ENCODE assay signal across 13 cellular contexts in genomic region chr6:53290547-53291510, GRCh38. TPM values are rescaled to one million over a fixed set of nuclear protein-coding genes. Genes with fewer than 3 reads are reported as not detected.
DNase-seq lines count a peak whose midpoint lies in the region; ATAC-seq and TF ChIP-seq lines count a peak whose summit lies in the region.
"Had no signal": no experiment of that assay in that cellular context is flagged by ENCODE, and none has a peak within 500 bp of the region (broad histone marks: within the 10 kb centered on the region; RNA-seq: fewer than 3 reads in every experiment).

No MANE protein-coding gene starts in this region.

- H3K27ac ChIP-seq in SK-N-SH (ENCODE audit: low read depth in 2 of 2, low read length in 1 of 2): no peak overlapping the region
- no peak overlapping the region for H3K27ac ChIP-seq in colonic mucosa
- H3K27ac ChIP-seq: 22Rv1 had no signal

- intact Hi-C loops in colonic mucosa (cut with DNase I): no loop called here

- peaks cover 22% of the 10 kb centered on the region for H3K36me3 Mint-ChIP-seq in activated naive CD8-positive, alpha-beta T cell
- peaks cover 34 to 38% of the 10 kb centered on the region in 2 donors for H3K36me3 Mint-ChIP-seq in naive B cell

- ATAC-seq in SK-N-SH treated with all-trans-retinoic acid at 6 μM for 48 hours: no peak
- peak; percentile 83 to 84 for ATAC-seq in naive B cell (ENCODE audit: low read depth in 2 of 2)

- no peak for DNase-seq in SK-N-SH
- peak in 64 of 76 experiments; percentile 13 to 82 (median 48) for DNase-seq in HUDEP-2 (lab: John Stamatoyannopoulos, UW; ENCODE audit: unreplicated experiment in 76 of 76)
- peak; percentile 50 for DNase-seq in naive B cell
- no peak for DNase-seq in colonic mucosa
- DNase-seq in GM03348 (ENCODE audit: low spot score): no peak
- no peak for DNase-seq in pons (ENCODE audit: low spot score)
- DNase-seq: DMS79; NCI-H446; SHP77; stimulated activated CD8-positive, alpha-beta memory T cell treated with anti-CD3 and anti-CD28 coated beads, Interleukin-4, amount 100 ng/mL, for 48 hours had no signal

- peak overlapping the region; percentile 30 for H3K4me3 Mint-ChIP-seq in activated naive CD8-positive, alpha-beta T cell
- peak overlapping the region; percentile 1 to 81 (median 57) for H3K4me3 Mint-ChIP-seq in naive B cell

- H3K79me2 ChIP-seq in SK-N-SH (ENCODE audit: insufficient read depth): peaks cover 10% of the 10 kb centered on the region; the same call in 1 of the 2 replicates

- TF ChIP-seq EP300 in SK-N-SH (IDR thresholded peaks at IDR 0.05; ENCODE audit: borderline replicate concordance in 1 of 2, low read depth in 1 of 2, low read length in 1 of 2): no peak

- no peaks in the 10 kb centered on the region for H4K20me1 ChIP-seq in SK-N-SH (ENCODE audit: insufficient read depth)

- no peaks in the 10 kb centered on the region for H3K27me3 Mint-ChIP-seq in activated naive CD8-positive, alpha-beta T cell
- H3K27me3 Mint-ChIP-seq in naive B cell: no peaks in the 10 kb centered on the region

- H3K4me1 ChIP-seq in SK-N-SH (ENCODE audit: control insufficient read depth in 1 of 2, insufficient read depth in 2 of 2, low read depth in 1 of 2, low read length in 1 of 2) (peaks cover 0 to 5% of the 10 kb centered on the region in 2 experiments; a peak in 2 of 4 replicates), colonic mucosa (no peaks in the 10 kb centered on the region)

- no peaks in the 10 kb centered on the region for H3K9me2 ChIP-seq in SK-N-SH

- H3K27ac Mint-ChIP-seq in activated naive CD8-positive, alpha-beta T cell: peak overlapping the region; percentile 84
- peak overlapping the region; percentile 82 to 98 (median 96) for H3K27ac Mint-ChIP-seq in naive B cell

- 91% methylated on average over 2 of the region's 2 CpGs for WGBS in SK-N-SH (ENCODE audit: low lambda C conversion rate)

- no peaks in the 10 kb centered on the region for H3K27me3 ChIP-seq in SK-N-SH (ENCODE audit: insufficient read depth)
- H3K27me3 ChIP-seq in colonic mucosa: no peaks in the 10 kb centered on the region

- H3K9me3 Mint-ChIP-seq in activated naive CD8-positive, alpha-beta T cell (ENCODE audit: low read depth): no peaks in the 10 kb centered on the region
- peaks cover 0 to 2% (median 0%) of the 10 kb centered on the region in 7 donors for H3K9me3 Mint-ChIP-seq in naive B cell

- POLR2A ChIA-PET in SK-N-SH (lab: Yijun Ruan, JAX): no interaction called here

- peaks cover 66% of the 10 kb centered on the region for H3K4me1 Mint-ChIP-seq in activated naive CD8-positive, alpha-beta T cell (ENCODE audit: low read depth)
- H3K4me1 Mint-ChIP-seq in naive B cell: peaks cover 68 to 93% (median 80%) of the 10 kb centered on the region in 3 donors

- peak; percentile 26; the same call in 1 of the 2 replicates for TF ChIP-seq CTCF in SK-N-SH (IDR thresholded peaks at IDR 0.05)
- no peak for TF ChIP-seq CTCF in colonic mucosa (IDR thresholded peaks at IDR 0.05)

- H3K9me3 ChIP-seq in SK-N-SH (no peaks in the 10 kb centered on the region), colonic mucosa (no peaks in the 10 kb centered on the region)

- H3K9ac ChIP-seq in SK-N-SH (no peak overlapping the region), colonic mucosa (ENCODE audit: low read depth in 2 of 2, low read length in 2 of 2) (no peak overlapping the region)

- H3K4me2 ChIP-seq in SK-N-SH: no peak overlapping the region

- CTCF ChIA-PET in SK-N-SH (lab: Yijun Ruan, JAX): interaction anchor here (0.9 to 1.1 kb wide), 2 partner anchors 17 to 194 kb away, joined by 4 read pairs; no protein-coding TSS in a partner anchor

- no peak for TF ChIP-seq RAD21 in SK-N-SH (IDR thresholded peaks at IDR 0.05; ENCODE audit: low read length)

- H3F3A ChIP-seq in SK-N-SH (replicated peaks; ENCODE audit: insufficient read depth): no peaks in the 10 kb centered on the region

- H2AFZ ChIP-seq in SK-N-SH (ENCODE audit: low read depth): no peak overlapping the region

- peaks cover 21 to 30% of the 10 kb centered on the region in 2 experiments for H3K36me3 ChIP-seq in SK-N-SH (replicated peaks in 1 of 2; ENCODE audit: control insufficient read depth in 1 of 2, insufficient read depth in 2 of 2, low read length in 1 of 2)
- no peaks in the 10 kb centered on the region for H3K36me3 ChIP-seq in colonic mucosa

- no peak overlapping the region for H3K4me3 ChIP-seq in SK-N-SH (ENCODE audit: low read depth in 2 of 2, low read length in 1 of 2)
- H3K4me3 ChIP-seq in colonic mucosa: no peak overlapping the region

TF ChIP-seq in SK-N-SH, 30 proteins besides CTCF, POLR2A, EP300 and RAD21 (continues in another document):
- TF ChIP-seq ZBTB33 (IDR thresholded peaks at IDR 0.05; ENCODE audit: borderline replicate concordance, low read depth): no peak
- TF ChIP-seq YY1 (IDR thresholded peaks at IDR 0.05; ENCODE audit: low read depth): no peak
- TF ChIP-seq RXRA (IDR thresholded peaks at IDR 0.05; ENCODE audit: borderline replicate concordance, low read depth): no peak
- no peak for TF ChIP-seq TCF12 (IDR thresholded peaks at IDR 0.05)
- TF ChIP-seq RFX5 (IDR thresholded peaks at IDR 0.05; ENCODE audit: low read length): no peak
- TF ChIP-seq FOSL2 (IDR thresholded peaks at IDR 0.05; ENCODE audit: borderline replicate concordance, low read depth): no peak
- no peak for TF ChIP-seq MXI1 (IDR thresholded peaks at IDR 0.05; ENCODE audit: low read depth, low read length)
- TF ChIP-seq CHD2 (IDR thresholded peaks at IDR 0.05; ENCODE audit: low read length, partially characterized antibody): no peak
- no peak for TF ChIP-seq EZH2phosphoT487 (IDR thresholded peaks at IDR 0.05; ENCODE audit: borderline replicate concordance, low read depth)
- TF ChIP-seq TEAD4 (IDR thresholded peaks at IDR 0.05; ENCODE audit: borderline replicate concordance, insufficient read depth): no peak
- TF ChIP-seq TAF1 (IDR thresholded peaks at IDR 0.05; ENCODE audit: borderline replicate concordance, low read depth, low read length): no peak

TF ChIP-seq in SK-N-SH treated with all-trans-retinoic acid at 6 μM for 48 hours, 23 proteins besides CTCF, POLR2A, EP300 and RAD21:
- TF ChIP-seq GLIS3 (CRISPR knock-in tag; IDR thresholded peaks at IDR 0.05) (no peak), SNAI2 (CRISPR knock-in tag; IDR thresholded peaks at IDR 0.05) (no peak), ZNF70 (CRISPR knock-in tag; IDR thresholded peaks at IDR 0.05) (no peak), ZNF8 (CRISPR knock-in tag; IDR thresholded peaks at IDR 0.05) (no peak), ZC3H10 (CRISPR knock-in tag; IDR thresholded peaks at IDR 0.05) (no peak), BACH2 (CRISPR knock-in tag; IDR thresholded peaks at IDR 0.05; ENCODE audit: borderline replicate concordance) (no peak), POU6F1 (CRISPR knock-in tag; IDR thresholded peaks at IDR 0.05; ENCODE audit: borderline replicate concordance, low read depth) (no peak), ZNF565 (CRISPR knock-in tag; conservative IDR thresholded peaks at IDR 0.05; ENCODE audit: low read depth) (no peak), PATZ1 (CRISPR knock-in tag; IDR thresholded peaks at IDR 0.05; ENCODE audit: borderline replicate concordance) (no peak), ISL1 (CRISPR knock-in tag; IDR thresholded peaks at IDR 0.05) (no peak), ARNTL (CRISPR knock-in tag; IDR thresholded peaks at IDR 0.05; ENCODE audit: borderline replicate concordance, low read depth) (no peak), ESRRG (CRISPR knock-in tag; IDR thresholded peaks at IDR 0.05) (no peak)
TF ChIP-seq in SK-N-SH treated with all-trans-retinoic acid at 6 μM for 48 hours: peak in this region for 0.

RNA-seq across cellular contexts. Expression of gene ELOVL5, which starts 57.9 kb away (rescaled TPM):
- polyA plus RNA-seq in SK-N-SH (2012; rRNA removed) (31.9 and 46.4 TPM in 2 replicates), naive B cell (ENCODE audit: low read depth in 6 of 6) (100 to 1,000 TPM; 124 to 200 (median 166) TPM)
- 35.2 and 38.0 TPM in 2 replicates for polyA plus RNA-seq in SK-N-SH (2012; cell fraction: cytosol; rRNA removed)
- polyA plus RNA-seq in SK-N-SH (2012; cell fraction: nucleus; rRNA removed): 21.5 and 37.4 TPM in 2 replicates
- total RNA-seq in colonic mucosa: 10 to 100 TPM; 17.5 to 34.9 TPM

Comparison
In these comparisons a context has a peak if more than half of its experiments do, and no peak if none do; other contexts are left out.
1. DNase-seq: peak in HUDEP-2 (64 of 76) and naive B cell (single experiment); none in SK-N-SH (single experiment), colonic mucosa (single experiment), GM03348 (single experiment) and pons (single experiment).